In the genomic region with DNA sequence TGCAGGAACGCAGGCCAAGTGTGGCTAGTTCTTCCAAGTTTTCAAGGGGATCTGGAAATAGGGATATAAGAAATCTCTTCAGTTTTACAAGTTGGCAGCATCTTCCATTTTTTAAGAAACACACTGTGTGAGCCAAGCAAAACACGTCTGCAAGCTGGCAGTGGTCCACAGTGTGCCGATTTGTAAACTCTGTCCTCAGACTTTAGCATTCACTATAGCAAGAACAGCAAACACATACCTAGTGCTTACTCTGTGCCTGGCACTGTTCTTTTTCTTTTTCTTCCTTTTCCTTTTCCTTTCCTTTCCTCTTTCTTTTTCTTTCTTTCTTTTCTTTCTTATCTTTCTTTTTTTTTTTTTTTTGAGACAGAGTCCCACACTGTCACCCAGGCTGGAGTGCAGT, we compare ENCODE assay signal across 15 cellular contexts. TPM values are rescaled to one million over a fixed set of nuclear protein-coding genes. Genes with fewer than 3 reads are reported as not detected.
DNase-seq lines count a peak whose midpoint lies in the region; ATAC-seq and TF ChIP-seq lines count a peak whose summit lies in the region.
"Had no signal": no experiment of that assay in that cellular context is flagged by ENCODE, and none has a peak within 500 bp of the region (broad histone marks: within the 10 kb centered on the region; RNA-seq: fewer than 3 reads in every experiment).

No MANE protein-coding gene starts in this region.

- H3K4me3 ChIP-seq in colonic mucosa (no peak overlapping the region), thoracic aorta (peak overlapping the region; percentile 6)

- no peaks in the 10 kb centered on the region for H3K9me3 ChIP-seq in colonic mucosa
- H3K9me3 ChIP-seq in thoracic aorta = no peaks in the 10 kb centered on the region

- intact Hi-C loops in colonic mucosa (cut with DNase I) = no loop called here
- intact Hi-C loops in left colon (cut with DNase I, micrococcal nuclease) = no loop called here

- DNase-seq in NCI-H446 treated with DMSO at 0.1 percent for 48 hours (lab: John Stamatoyannopoulos, UW) (peak; percentile 13), colonic mucosa (peak; percentile 41), left colon (peak; percentile 36 to 70), thoracic aorta (ENCODE audit: low spot score) (no peak), nephron progenitor cell (no peak), NCI-H1930 (lab: John Stamatoyannopoulos, UW) (no peak)
- DNase-seq in stimulated activated naive CD4-positive, alpha-beta T cell (lab: John Stamatoyannopoulos, UW) = no peak
- DNase-seq: activated CD4-positive, alpha-beta T cell treated with anti-CD3 and anti-CD28 coated beads for 48 hours; NCI-H146; stimulated activated CD4-positive, alpha-beta T cell treated with anti-CD3 and anti-CD28 coated beads, Interleukin-2, amount 100 ng/mL, for 24 hours had no signal

- no peak for ATAC-seq in left colon
- ATAC-seq in thoracic aorta (ENCODE audit: insufficient number of reproducible peaks, low FRiP score, low read depth) = peak; percentile 52
- ATAC-seq in GM18868 (IDR thresholded peaks at IDR 0.05; ENCODE audit: unreplicated experiment) = no peak
- ATAC-seq: activated T-helper 17 cell treated with anti-CD3 and anti-CD28 coated beads, Interleukin-2, amount 50 U/mL, for 72 hours; SK-N-SH treated with all-trans-retinoic acid at 6 μM for 48 hours; stimulated activated effector memory CD8-positive, alpha-beta T cell treated with anti-CD3 and anti-CD28 coated beads, Interleukin-12 subunit alpha, Interleukin-12 subunit beta, amount 100 ng/mL, for 72 hours had no signal

- TF ChIP-seq CTCF in colonic mucosa (IDR thresholded peaks at IDR 0.05) (no peak), thoracic aorta (IDR thresholded peaks at IDR 0.05) (no peak), nephron progenitor cell (IDR thresholded peaks at IDR 0.05) (no peak)

- no peaks in the 10 kb centered on the region for H3K27me3 Mint-ChIP-seq in nephron progenitor cell (ENCODE audit: low read depth, poor library complexity)
- H3K27me3 Mint-ChIP-seq: activated T-helper 17 cell treated with anti-CD3 and anti-CD28 coated beads, Interleukin-2, amount 50 U/mL, for 72 hours had no signal

- H3K4me1 ChIP-seq in colonic mucosa (peaks cover 12% of the 10 kb centered on the region), thoracic aorta (ENCODE audit: control insufficient read depth in 1 of 2, low read depth in 2 of 2) (peaks cover 25 to 50% of the 10 kb centered on the region in 2 donors)

- no peak overlapping the region for H3K27ac Mint-ChIP-seq in nephron progenitor cell
- H3K27ac Mint-ChIP-seq: activated T-helper 17 cell treated with anti-CD3 and anti-CD28 coated beads, Interleukin-2, amount 50 U/mL, for 72 hours had no signal

- H3K9ac ChIP-seq in colonic mucosa (ENCODE audit: low read depth in 2 of 2, low read length in 2 of 2) = no peak overlapping the region

- no peak overlapping the region for H3K4me3 Mint-ChIP-seq in nephron progenitor cell
- H3K4me3 Mint-ChIP-seq: stimulated activated effector memory CD8-positive, alpha-beta T cell treated with anti-CD3 and anti-CD28 coated beads, Interleukin-12 subunit alpha, Interleukin-12 subunit beta, amount 100 ng/mL, for 72 hours had no signal

- H3K9me3 Mint-ChIP-seq in nephron progenitor cell = no peaks in the 10 kb centered on the region
- H3K9me3 Mint-ChIP-seq: activated T-helper 17 cell treated with anti-CD3 and anti-CD28 coated beads, Interleukin-2, amount 50 U/mL, for 72 hours; stimulated activated effector memory CD8-positive, alpha-beta T cell treated with anti-CD3 and anti-CD28 coated beads, Interleukin-12 subunit alpha, Interleukin-12 subunit beta, amount 100 ng/mL, for 72 hours had no signal

- no peaks in the 10 kb centered on the region for H3K36me3 Mint-ChIP-seq in nephron progenitor cell (ENCODE audit: low read depth)

- H3K36me3 ChIP-seq in colonic mucosa (no peaks in the 10 kb centered on the region), thoracic aorta (no peaks in the 10 kb centered on the region)

- H3K27ac ChIP-seq in colonic mucosa (no peak overlapping the region), thoracic aorta (peak overlapping the region; percentile 89 to 97)

- peaks cover 44% of the 10 kb centered on the region for H3K4me1 Mint-ChIP-seq in nephron progenitor cell

- H3K27me3 ChIP-seq in colonic mucosa (no peaks in the 10 kb centered on the region), thoracic aorta (replicated peaks; ENCODE audit: insufficient read depth) (no peaks in the 10 kb centered on the region)

RNA-seq across cellular contexts. Expression of a gene that starts 2.9 kb away (rescaled TPM):
- total RNA-seq in colonic mucosa (10 to 100 TPM; 14.3 to 22.1 TPM), left colon (10 to 100 TPM; 12.9 to 21.0 TPM), thoracic aorta (10 to 100 TPM; 19.0 to 35.7 TPM)

RNA-seq across cellular contexts. Expression of a gene that starts 5.8 kb away (rescaled TPM):
- total RNA-seq in colonic mucosa (10 to 100 TPM; 11.6 to 15.9 TPM), left colon (10 to 100 TPM; 12.2 to 15.0 TPM), thoracic aorta (10 to 100 TPM in 1 of 2 donors, 1 to 10 TPM in 1; 7.4 to 14.6 TPM)

RNA-seq across cellular contexts. Expression of a gene that starts 28.4 kb away (rescaled TPM):
- 10 to 100 TPM; 21.9 to 44.8 TPM for total RNA-seq in colonic mucosa
- 10 to 100 TPM; 20.5 to 24.4 TPM for total RNA-seq in left colon
- total RNA-seq in thoracic aorta = 10 to 100 TPM; 14.5 to 18.7 TPM

RNA-seq across cellular contexts. Expression of a gene that starts 33.2 kb away (rescaled TPM):
- total RNA-seq in colonic mucosa (10 to 100 TPM; 19.0 to 20.9 TPM), left colon (10 to 100 TPM; 16.9 to 27.2 TPM), thoracic aorta (10 to 100 TPM; 16.4 to 26.8 TPM)

RNA-seq across cellular contexts. Expression of a gene that starts 55.4 kb away (rescaled TPM):
- total RNA-seq in colonic mucosa (1 to 10 TPM in 1 of 2 donors, under 1 TPM in 1; 0.72 to 1.6 TPM), left colon (1 to 10 TPM in 1 of 2 donors, under 1 TPM in 1; 0.24 to 1.7 TPM), thoracic aorta (1 to 10 TPM; 3.8 TPM)
- total RNA-seq: HT1080 had no signal

Comparison
In these comparisons a context has a peak if more than half of its experiments do, and no peak if none do; other contexts are left out.
1. DNase-seq: peak in NCI-H446 treated with DMSO at 0.1 percent for 48 hours (single experiment), colonic mucosa (single experiment) and left colon (2 of 2); none in thoracic aorta (single experiment), stimulated activated naive CD4-positive, alpha-beta T cell (0 of 6), nephron progenitor cell (single experiment) and NCI-H1930 (0 of 2).